20 cellular contexts compared by ENCODE assay signal in the genomic region with DNA sequence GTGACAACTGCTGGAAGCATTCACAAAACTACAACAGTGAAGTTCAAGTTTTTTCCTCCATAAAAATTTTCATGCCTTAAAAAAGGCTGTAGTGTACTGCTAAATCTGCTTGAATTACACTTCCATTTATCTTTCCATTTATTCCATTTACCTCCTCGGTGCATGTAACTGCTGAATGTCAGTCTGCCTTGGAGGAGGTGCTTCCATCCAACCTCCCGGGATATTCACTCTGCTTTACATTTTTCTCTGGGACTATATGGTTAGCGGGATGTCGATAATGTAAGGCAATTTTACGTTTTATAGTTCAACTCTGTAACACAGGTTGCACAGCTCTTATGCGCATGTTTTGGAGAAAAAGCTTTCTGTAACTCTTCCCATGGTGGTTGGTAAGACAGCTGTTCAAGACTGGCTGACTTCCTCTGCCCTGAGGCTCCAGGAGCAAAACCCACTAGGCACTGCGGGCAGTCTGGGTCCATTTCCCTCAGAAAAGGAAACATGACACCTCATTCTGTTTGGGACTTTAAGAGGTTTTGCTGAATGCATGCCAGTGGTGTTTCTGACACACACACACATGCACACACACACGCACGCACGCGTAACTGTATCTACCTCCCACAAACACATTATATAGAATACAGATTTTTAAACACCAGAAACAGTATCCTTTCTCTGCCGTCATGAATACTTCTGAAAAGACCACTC.
A peak's percentile ranks its signal among the peaks of the same experiment; 100 is the strongest.
DNase-seq lines count a peak whose midpoint lies in the region; ATAC-seq and TF ChIP-seq lines count a peak whose summit lies in the region.
"Had no signal": no experiment of that assay in that cellular context is flagged by ENCODE, and none has a peak within 500 bp of the region (broad histone marks: within the 10 kb centered on the region; RNA-seq: fewer than 3 reads in every experiment).

No MANE protein-coding gene starts in this region.

- CTCF ChIA-PET in CD8-positive, alpha-beta T cell (lab: Charles Lee), result no interaction called here
- CTCF ChIA-PET in activated CD8-positive, alpha-beta memory T cell treated with anti-CD3 and anti-CD28 coated beads, Interleukin-2, amount 10 ng/mL, durations not matched to agents 7 days and 5 days (lab: Charles Lee), result no interaction called here

- TF ChIP-seq POLR2A in suprapubic skin (IDR thresholded peaks at IDR 0.05), result no peak
- TF ChIP-seq POLR2A in ovary (IDR thresholded peaks at IDR 0.05), result no peak

- 87% methylated on average over 12 of the region's 12 CpGs for WGBS in suprapubic skin
- 77 to 86% (median 79%) methylated on average over 12 of the region's 12 CpGs for WGBS in ovary, 3 donors

- H3K27ac ChIP-seq in CD8-positive, alpha-beta T cell (ENCODE audit: low read depth, low read length), result no peak overlapping the region
- no peak overlapping the region for H3K27ac ChIP-seq in suprapubic skin
- no peak overlapping the region for H3K27ac ChIP-seq in ovary
- H3K27ac ChIP-seq: colonic mucosa had no signal

- H3K36me3 ChIP-seq in CD8-positive, alpha-beta T cell (ENCODE audit: insufficient read depth, low read length), result peaks cover 45% of the 10 kb centered on the region
- H3K36me3 ChIP-seq in suprapubic skin, result peaks cover 68% of the 10 kb centered on the region
- H3K36me3 ChIP-seq in ovary, result no peaks in the 10 kb centered on the region

- peak overlapping the region; percentile 16 for H3K27ac Mint-ChIP-seq in CD8-positive, alpha-beta T cell
- H3K27ac Mint-ChIP-seq in activated CD8-positive, alpha-beta memory T cell treated with anti-CD3 and anti-CD28 coated beads, Interleukin-2, amount 10 ng/mL, durations not matched to agents 7 days and 5 days, result no peak overlapping the region
- H3K27ac Mint-ChIP-seq: T-helper 17 cell had no signal

- H3K4me3 ChIP-seq in CD8-positive, alpha-beta T cell (ENCODE audit: low read depth, low read length), result no peak overlapping the region
- H3K4me3 ChIP-seq in HFF-Myc (replicated peaks; ENCODE audit: low read depth, low read length) (no peak overlapping the region), astrocyte of the spinal cord (ENCODE audit: low read depth, low read length) (no peak overlapping the region), suprapubic skin (no peak overlapping the region), ovary (no peak overlapping the region)
- H3K4me3 ChIP-seq: colonic mucosa had no signal

- H3K9me3 ChIP-seq in CD8-positive, alpha-beta T cell (ENCODE audit: low read length), result no peaks in the 10 kb centered on the region
- H3K9me3 ChIP-seq in suprapubic skin (no peaks in the 10 kb centered on the region), ovary (no peaks in the 10 kb centered on the region)
- H3K9me3 ChIP-seq: colonic mucosa had no signal

- no peaks in the 10 kb centered on the region for H3K27me3 ChIP-seq in CD8-positive, alpha-beta T cell (ENCODE audit: insufficient read depth, low read length)
- H3K27me3 ChIP-seq in suprapubic skin (no peaks in the 10 kb centered on the region), ovary (no peaks in the 10 kb centered on the region)
- H3K27me3 ChIP-seq: colonic mucosa had no signal

- H3K36me3 Mint-ChIP-seq in CD8-positive, alpha-beta T cell, result peaks cover 90% of the 10 kb centered on the region
- H3K36me3 Mint-ChIP-seq in activated CD8-positive, alpha-beta memory T cell treated with anti-CD3 and anti-CD28 coated beads, Interleukin-2, amount 10 ng/mL, durations not matched to agents 7 days and 5 days, result peaks cover 77% of the 10 kb centered on the region

- TF ChIP-seq EP300 in suprapubic skin (IDR thresholded peaks at IDR 0.05), result no peak
- TF ChIP-seq EP300 in ovary (IDR thresholded peaks at IDR 0.05), result no peak

- H3K9me3 Mint-ChIP-seq in CD8-positive, alpha-beta T cell, result peaks cover 3% of the 10 kb centered on the region
- peaks cover 3% of the 10 kb centered on the region for H3K9me3 Mint-ChIP-seq in activated CD8-positive, alpha-beta memory T cell treated with anti-CD3 and anti-CD28 coated beads, Interleukin-2, amount 10 ng/mL, durations not matched to agents 7 days and 5 days (ENCODE audit: low read depth)

- no peaks in the 10 kb centered on the region for H3K4me1 Mint-ChIP-seq in CD8-positive, alpha-beta T cell (ENCODE audit: low read depth)
- no peaks in the 10 kb centered on the region for H3K4me1 Mint-ChIP-seq in activated CD8-positive, alpha-beta memory T cell treated with anti-CD3 and anti-CD28 coated beads, Interleukin-2, amount 10 ng/mL, durations not matched to agents 7 days and 5 days

- no peaks in the 10 kb centered on the region for H3K27me3 Mint-ChIP-seq in CD8-positive, alpha-beta T cell (ENCODE audit: low read depth)
- no peaks in the 10 kb centered on the region for H3K27me3 Mint-ChIP-seq in activated CD8-positive, alpha-beta memory T cell treated with anti-CD3 and anti-CD28 coated beads, Interleukin-2, amount 10 ng/mL, durations not matched to agents 7 days and 5 days
- H3K27me3 Mint-ChIP-seq: T-helper 17 cell had no signal

- intact Hi-C loops in CD8-positive, alpha-beta T cell (cut with DNase I, micrococcal nuclease), result no loop called here
- intact Hi-C loops in ovary (cut with DNase I), result no loop called here

- no peak for TF ChIP-seq CTCF in CD8-positive, alpha-beta T cell (IDR thresholded peaks at IDR 0.05)
- TF ChIP-seq CTCF in HFF-Myc (IDR thresholded peaks at IDR 0.05; ENCODE audit: low read depth, low read length, missing control alignments), result no peak
- no peak for TF ChIP-seq CTCF in astrocyte of the spinal cord (IDR thresholded peaks at IDR 0.05; ENCODE audit: low read depth, low read length)
- TF ChIP-seq CTCF in suprapubic skin (IDR thresholded peaks at IDR 0.05), result no peak
- no peak for TF ChIP-seq CTCF in ovary (IDR thresholded peaks at IDR 0.05)

- in situ Hi-C loops in astrocyte of the spinal cord (cut with HindIII; ENCODE audit: low sequenced_read_pairs), result no loop called here

- H3K4me3 Mint-ChIP-seq in CD8-positive, alpha-beta T cell, result no peak overlapping the region
- H3K4me3 Mint-ChIP-seq in activated CD8-positive, alpha-beta memory T cell treated with anti-CD3 and anti-CD28 coated beads, Interleukin-2, amount 10 ng/mL, durations not matched to agents 7 days and 5 days, result no peak overlapping the region
- H3K4me3 Mint-ChIP-seq: T-helper 17 cell had no signal

- DNase-seq in CD8-positive, alpha-beta T cell, result no peak
- DNase-seq in HFF-Myc (ENCODE audit: extremely low read depth, low read depth) (peak; percentile 83), astrocyte of the spinal cord (ENCODE audit: low read depth, low spot score) (peak; percentile 47), iPS-NIHi7 (ENCODE audit: extremely low spot score) (peak; percentile 65), suprapubic skin (ENCODE audit: low spot score in 2 of 2) (no peak), NCI-H187 (lab: John Stamatoyannopoulos, UW) (no peak), ovary (no peak)
- no peak for DNase-seq in activated CD8-positive, alpha-beta memory T cell treated with anti-CD3 and anti-CD28 coated beads, Interleukin-2, amount 10 ng/mL, durations not matched to agents 7 days and 5 days
- DNase-seq: activated CD4-positive, CD25-positive, alpha-beta regulatory T cell; activated effector memory CD4-positive, alpha-beta T cell treated with Interleukin-2 at 50 U/mL for 16 hours; anterior cingulate cortex; Calu3; colonic mucosa; midbrain; NCI-H345; right cardiac atrium; SHP77; stimulated activated CD4-positive, alpha-beta T cell treated with anti-CD3 and anti-CD28 coated beads, Interleukin-1b, Interleukin-23, amount 100 ng/mL, for 48 hours; T-helper 17 cell had no signal

- no peak for ATAC-seq in CD8-positive, alpha-beta T cell
- no peak for ATAC-seq in activated CD8-positive, alpha-beta memory T cell treated with anti-CD3 and anti-CD28 coated beads, Interleukin-2, amount 10 ng/mL, durations not matched to agents 7 days and 5 days
- ATAC-seq: HCT116, right cardiac atrium, T-helper 17 cell had no signal

- POLR2A ChIA-PET in CD8-positive, alpha-beta T cell (lab: Charles Lee), result no interaction called here

- H3K4me1 ChIP-seq in CD8-positive, alpha-beta T cell (ENCODE audit: insufficient read depth, low read length), result no peaks in the 10 kb centered on the region
- H3K4me1 ChIP-seq in suprapubic skin (no peaks in the 10 kb centered on the region), ovary (ENCODE audit: insufficient read depth) (peaks cover 19% of the 10 kb centered on the region)
- H3K4me1 ChIP-seq: colonic mucosa had no signal

Comparison
In these comparisons a context has a peak if more than half of its experiments do, and no peak if none do; other contexts are left out.
1. DNase-seq: peak in HFF-Myc (single experiment), astrocyte of the spinal cord (single experiment) and iPS-NIHi7 (single experiment); none in CD8-positive, alpha-beta T cell (0 of 7), activated CD8-positive, alpha-beta memory T cell treated with anti-CD3 and anti-CD28 coated beads, Interleukin-2, amount 10 ng/mL, durations not matched to agents 7 days and 5 days (single experiment), suprapubic skin (0 of 2), NCI-H187 (0 of 2) and ovary (0 of 5).